Comparison of ENCODE assay signal across 1 cellular context in genomic region chr3:44624696-44625528, GRCh38.
TF ChIP-seq lines count a peak whose summit lies in the region.

Gene ZNF197, plus strand, starts transcription at chr3:44625036. Its CDS starts 4,119 bp downstream, at chr3:44629155.

TF ChIP-seq in HEK293, 187 proteins besides CTCF, POLR2A, EP300 and RAD21 (continued from another document and continues in another):
- TF ChIP-seq ZBTB26 (tag by site-specific recombination; optimal IDR thresholded peaks at IDR 0.05) (peak; percentile 48), HOXA7 (CRISPR knock-in tag; IDR thresholded peaks at IDR 0.05; ENCODE audit: borderline replicate concordance) (no peak), ZNF24 (tag by site-specific recombination; IDR thresholded peaks at IDR 0.05) (no peak), ZNF624 (tag by site-specific recombination; IDR thresholded peaks at IDR 0.05) (no peak), ZIC2 (tag by site-specific recombination; IDR thresholded peaks at IDR 0.05) (no peak), ZNF558 (tag by site-specific recombination; IDR thresholded peaks at IDR 0.05) (no peak), ZNF324 (tag by site-specific recombination; IDR thresholded peaks at IDR 0.05) (no peak), ZNF157 (tag by site-specific recombination; IDR thresholded peaks at IDR 0.05) (no peak), GFI1B (tag by site-specific recombination; IDR thresholded peaks at IDR 0.05) (no peak), MZF1 (tag by site-specific recombination; IDR thresholded peaks at IDR 0.05; ENCODE audit: borderline replicate concordance) (no peak), ATF2 (tag by site-specific recombination; IDR thresholded peaks at IDR 0.05; ENCODE audit: low read depth) (no peak), REPIN1 (tag by site-specific recombination; IDR thresholded peaks at IDR 0.05; ENCODE audit: low read depth) (no peak), KLF10 (tag by site-specific recombination; IDR thresholded peaks at IDR 0.05) (no peak), SCRT2 (tag by site-specific recombination; IDR thresholded peaks at IDR 0.05) (peak; percentile 76), ZNF529 (tag by site-specific recombination; IDR thresholded peaks at IDR 0.05; ENCODE audit: insufficient replicate concordance) (no peak), PRDM6 (tag by site-specific recombination; IDR thresholded peaks at IDR 0.05) (no peak), ZNF114 (tag by site-specific recombination; IDR thresholded peaks at IDR 0.05) (no peak), SP3 (tag by site-specific recombination; IDR thresholded peaks at IDR 0.05) (peak; percentile 47), AEBP2 (tag by site-specific recombination; IDR thresholded peaks at IDR 0.05; ENCODE audit: borderline replicate concordance) (no peak), ZNF169 (tag by site-specific recombination; IDR thresholded peaks at IDR 0.05) (no peak), ZNF23 (tag by site-specific recombination; IDR thresholded peaks at IDR 0.05; ENCODE audit: borderline replicate concordance) (no peak), KLF7 (tag by site-specific recombination; IDR thresholded peaks at IDR 0.05; ENCODE audit: borderline replicate concordance) (no peak), ZNF202 (tag by site-specific recombination; IDR thresholded peaks at IDR 0.05; ENCODE audit: borderline replicate concordance) (no peak), ZSCAN30 (tag by site-specific recombination; IDR thresholded peaks at IDR 0.05) (peak; percentile 46; the same call in 1 of the 2 replicates), TCF7L2 (IDR thresholded peaks at IDR 0.05; ENCODE audit: borderline replicate concordance, low read depth, low read length) (no peak), ZXDB (tag by site-specific recombination; IDR thresholded peaks at IDR 0.05) (0 out of 2 replicates have a peak, but pooled peaks have one; percentile 20), OVOL3 (tag by site-specific recombination; IDR thresholded peaks at IDR 0.05) (no peak), ZNF341 (tag by site-specific recombination; IDR thresholded peaks at IDR 0.05; ENCODE audit: low read depth) (peak; percentile 56), PRDM10 (tag by site-specific recombination; IDR thresholded peaks at IDR 0.05) (no peak), ZNF513 (tag by site-specific recombination; IDR thresholded peaks at IDR 0.05) (no peak), IKZF3 (tag by site-specific recombination; IDR thresholded peaks at IDR 0.05) (peak; percentile 85), ZNF416 (tag by site-specific recombination; IDR thresholded peaks at IDR 0.05) (no peak), ZNF248 (tag by site-specific recombination; IDR thresholded peaks at IDR 0.05) (no peak), ZNF311 (tag by site-specific recombination; IDR thresholded peaks at IDR 0.05; ENCODE audit: borderline replicate concordance) (no peak), ZNF544 (tag by site-specific recombination; IDR thresholded peaks at IDR 0.05) (no peak), ZNF404 (tag by site-specific recombination; IDR thresholded peaks at IDR 0.05) (no peak), ZNF394 (tag by site-specific recombination; IDR thresholded peaks at IDR 0.05; ENCODE audit: borderline replicate concordance) (no peak), SP7 (tag by site-specific recombination; IDR thresholded peaks at IDR 0.05) (peak; percentile 52; the same call in 1 of the 2 replicates), ZBTB10 (tag by site-specific recombination; IDR thresholded peaks at IDR 0.05) (peak; percentile 61; the same call in 1 of the 2 replicates), ZNF48 (tag by site-specific recombination; IDR thresholded peaks at IDR 0.05) (no peak), ZBTB20 (tag by site-specific recombination; IDR thresholded peaks at IDR 0.05) (peak; percentile 76), ZFP41 (tag by site-specific recombination; IDR thresholded peaks at IDR 0.05; ENCODE audit: borderline replicate concordance) (no peak), GLIS1 (tag by site-specific recombination; IDR thresholded peaks at IDR 0.05) (no peak), PRDM2 (tag by site-specific recombination; IDR thresholded peaks at IDR 0.05; ENCODE audit: borderline replicate concordance) (no peak), ZNF146 (tag by site-specific recombination; IDR thresholded peaks at IDR 0.05) (0 out of 2 replicates have a peak, but pooled peaks have one; percentile 22)
